Comparison of ENCODE assay signal across 8 cellular contexts in the genomic region with DNA sequence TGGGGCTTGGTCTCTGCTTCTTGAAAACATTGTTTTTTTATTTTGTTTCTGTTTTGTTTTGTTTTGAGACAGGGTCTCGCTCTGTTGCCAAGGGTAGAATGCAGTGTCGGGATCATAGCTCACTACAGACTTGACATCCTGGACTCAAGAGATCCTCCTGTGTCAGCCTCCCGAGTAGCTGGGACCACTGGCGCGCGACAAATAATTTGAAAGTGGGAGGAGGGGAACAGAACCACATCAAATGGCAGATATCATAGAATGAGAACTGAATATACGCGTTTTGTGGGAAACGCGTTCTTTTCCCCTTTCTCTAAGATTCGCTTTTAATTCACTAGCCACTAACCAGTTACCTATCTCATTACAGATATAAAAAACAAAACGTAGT. TPM values are rescaled to one million over a fixed set of nuclear protein-coding genes. Genes with fewer than 3 reads are reported as not detected.
DNase-seq lines count a peak whose midpoint lies in the region; ATAC-seq, FAIRE-seq and TF ChIP-seq lines count a peak whose summit lies in the region.

No MANE protein-coding gene starts in this region.

- H3K9ac ChIP-seq in DND-41 (ENCODE audit: low read depth, low read length) (peak overlapping the region; percentile 91), NT2/D1 (ENCODE audit: insufficient read length, low read depth) (peak overlapping the region; percentile 58), H1 (replicated peaks in 1 of 4; ENCODE audit: extremely low read depth in 1 of 4, low read depth in 3 of 4, low read length in 3 of 4) (no peak overlapping the region)

- no peak overlapping the region for H4K8ac ChIP-seq in H1 (ENCODE audit: extremely low read depth, insufficient read depth, low read length)

- TF ChIP-seq EP300 in H1 (IDR thresholded peaks at IDR 0.05; ENCODE audit: borderline replicate concordance in 1 of 2, low read depth in 2 of 2, low read length in 2 of 2): no peak

- H2BK15ac ChIP-seq in H1 (ENCODE audit: low read length): no peak overlapping the region

- peak overlapping the region; percentile 92 for H3K4me3 Mint-ChIP-seq in neural crest cell

- peaks cover 35% of the 10 kb centered on the region for H3K4me1 ChIP-seq in DND-41 (ENCODE audit: insufficient read depth, low read length)
- no peaks in the 10 kb centered on the region for H3K4me1 ChIP-seq in NT2/D1 (ENCODE audit: insufficient read depth, insufficient read length)
- peaks cover 0 to 6% (median under 1%) of the 10 kb centered on the region in 4 experiments; a peak in 1 of 7 replicates for H3K4me1 ChIP-seq in H1 (replicated peaks in 1 of 4; ENCODE audit: control insufficient read depth in 3 of 4, insufficient read depth in 4 of 4, low read length in 3 of 4)

- H3K79me2 ChIP-seq in DND-41 (ENCODE audit: insufficient read depth, low read length) (peaks cover 44% of the 10 kb centered on the region), H1 (ENCODE audit: control insufficient read depth in 1 of 2, insufficient read depth in 2 of 2, low read length in 2 of 2) (peaks cover 0 to 5% of the 10 kb centered on the region in 2 experiments; a peak in 1 of 4 replicates)

- H3K23ac ChIP-seq in H1 (ENCODE audit: insufficient read length): no peak overlapping the region

- H3K27me3 Mint-ChIP-seq in neural crest cell (ENCODE audit: low read depth): peaks cover 61% of the 10 kb centered on the region

- H3K14ac ChIP-seq in H1 (ENCODE audit: insufficient read length): no peak overlapping the region

- H3K4me2 ChIP-seq in DND-41 (ENCODE audit: insufficient read depth, low read length) (peak overlapping the region; percentile 98), H1 (ENCODE audit: insufficient read depth in 1 of 2, low read depth in 2 of 2, low read length in 2 of 2) (peak overlapping the region; percentile 78 to 83)

- peak overlapping the region; percentile 26; the same call in 1 of the 2 replicates for H2BK5ac ChIP-seq in H1 (ENCODE audit: low read depth, low read length)

- WGBS in H1 (ENCODE audit: extremely low coverage in 1 of 2, insufficient coverage in 1 of 2, insufficient read length in 1 of 2, insufficient replicate concordance in 2 of 2, low coverage in 1 of 2, low lambda C conversion rate in 2 of 2, missing lambda C conversion rate in 1 of 2), 2 experiments: 42% methylated on average over 12 of the region's 12 CpGs; no CpG with 5 or more reads in 1 of the 2 experiments

- H4K20me1 ChIP-seq in DND-41 (ENCODE audit: insufficient read depth, low read length): peaks cover under 1% of the 10 kb centered on the region; the same call in 1 of the 2 replicates
- no peaks in the 10 kb centered on the region for H4K20me1 ChIP-seq in H1 (replicated peaks in 1 of 2; ENCODE audit: control insufficient read depth in 1 of 2, insufficient read depth in 2 of 2, low read length in 2 of 2)

- no peak for TF ChIP-seq RAD21 in H1 (IDR thresholded peaks at IDR 0.05 in 1 of 2, conservative IDR thresholded peaks at IDR 0.05 in 1 of 2; ENCODE audit: low read depth in 2 of 2, low read length in 2 of 2)

- H3K9me3 ChIP-seq in DND-41 (ENCODE audit: insufficient read depth, low read length, severe bottlenecking) (no peaks in the 10 kb centered on the region), NT2/D1 (ENCODE audit: insufficient read depth, low read length) (no peaks in the 10 kb centered on the region), H1 (ENCODE audit: insufficient read depth in 2 of 2, low read depth in 1 of 2, low read length in 1 of 2) (no peaks in the 10 kb centered on the region)

- H3K4ac ChIP-seq in H1 (replicated peaks; ENCODE audit: insufficient read length, low read depth, low read length): no peak overlapping the region

- H2AK5ac ChIP-seq in H1 (ENCODE audit: low read depth, low read length): no peak overlapping the region

- no peaks in the 10 kb centered on the region for H3K36me3 Mint-ChIP-seq in neural crest cell (ENCODE audit: low read depth)

- H3K18ac ChIP-seq in H1 (ENCODE audit: extremely low read depth, low read length): no peak overlapping the region

- H3K4me3 ChIP-seq in DND-41 (ENCODE audit: low read depth in 1 of 2, low read length in 2 of 2) (peak overlapping the region; percentile 60 to 93), NT2/D1 (ENCODE audit: insufficient read length, low read depth) (peak overlapping the region; percentile 61), H1 (ENCODE audit: extremely low read depth in 1 of 4, insufficient read depth in 2 of 4, low read depth in 3 of 4, low read length in 4 of 4) (peak overlapping the region; percentile 49 to 84 (median 72))

- no peak overlapping the region for H2BK12ac ChIP-seq in H1 (ENCODE audit: low read depth, low read length)

- peak overlapping the region; percentile 90 for H3K27ac ChIP-seq in DND-41 (ENCODE audit: low read length)
- H3K27ac ChIP-seq in H1 (ENCODE audit: low read depth, low read length): no peak overlapping the region

- no peak for TF ChIP-seq CTCF in DND-41 (IDR thresholded peaks at IDR 0.05; ENCODE audit: borderline replicate concordance, extremely low read depth, low read length, poor library complexity, severe bottlenecking)
- no peak for TF ChIP-seq CTCF in H1 (IDR thresholded peaks at IDR 0.05; ENCODE audit: control extremely low read depth in 1 of 3, insufficient read depth in 1 of 3, low read depth in 1 of 3, low read length in 3 of 3)
- TF ChIP-seq CTCF in neural crest cell (conservative IDR thresholded peaks at IDR 0.05): no peak

- peaks cover 28% of the 10 kb centered on the region for H3K4me1 Mint-ChIP-seq in neural crest cell

- peak overlapping the region; percentile 98 for H2AFZ ChIP-seq in DND-41 (ENCODE audit: low read depth, low read length)
- peak overlapping the region; percentile 65 for H2AFZ ChIP-seq in H1 (ENCODE audit: low read length)

- H3K27ac Mint-ChIP-seq in neural crest cell (ENCODE audit: unreplicated experiment): no peak overlapping the region

- H3K56ac ChIP-seq in H1 (replicated peaks; ENCODE audit: insufficient read length, low read depth, low read length): no peak overlapping the region

- peaks cover 7% of the 10 kb centered on the region for H3K23me2 ChIP-seq in H1 (ENCODE audit: low read depth, low read length)

- DNase-seq in DND-41 (peak; percentile 59), NT2/D1 (ENCODE audit: low read depth, low spot score) (no peak), H1 (ENCODE audit: low read depth in 1 of 2, low spot score in 2 of 2) (no peak), neural crest cell (ENCODE audit: low read depth, low spot score) (no peak), NOMO-1 treated with DMSO at 0.1 percent for 48 hours (lab: John Stamatoyannopoulos, UW; ENCODE audit: unreplicated experiment) (no peak), NCI-H345 treated with DMSO at 0.1 percent for 48 hours (lab: John Stamatoyannopoulos, UW; ENCODE audit: unreplicated experiment) (no peak), kidney glomerular epithelial cell (lab: John Stamatoyannopoulos, UW) (no peak)

- no peaks in the 10 kb centered on the region; the same call in 1 of the 2 replicates for H3K36me3 ChIP-seq in DND-41 (ENCODE audit: insufficient read depth, low read length)
- no peaks in the 10 kb centered on the region for H3K36me3 ChIP-seq in NT2/D1 (ENCODE audit: insufficient read depth, insufficient read length, low read length)
- H3K36me3 ChIP-seq in H1 (ENCODE audit: control insufficient read depth in 2 of 4, insufficient read depth in 4 of 4, low read length in 3 of 4): no peaks in the 10 kb centered on the region

- H2BK120ac ChIP-seq in H1 (replicated peaks; ENCODE audit: low read depth, low read length): no peak overlapping the region

- FAIRE-seq in H1 (lab: Jason Lieb, UNC): no peak

- CTCF ChIA-PET in H1 (lab: Charles Lee; ENCODE audit: partially characterized antibody): interaction anchor here (0.8 to 1.8 kb wide), 5 partner anchors 11 to 263 kb away, joined by 3 to 7 read pairs (median 3); no protein-coding TSS in a partner anchor

- no peaks in the 10 kb centered on the region for H3K9me3 Mint-ChIP-seq in neural crest cell

- no peak overlapping the region for H4K5ac ChIP-seq in H1 (ENCODE audit: insufficient read length, low read depth, low read length)

- H4K91ac ChIP-seq in H1 (replicated peaks; ENCODE audit: insufficient read length, low read length): no peak overlapping the region

- no peak for TF ChIP-seq POLR2A in H1 (IDR thresholded peaks at IDR 0.05; ENCODE audit: control extremely low read depth in 1 of 2, low read depth in 2 of 2, low read length in 2 of 2)

- ATAC-seq in DND-41 (ENCODE audit: insufficient read depth, low read depth): peak; percentile 37
- no peak for ATAC-seq in GM18519 (IDR thresholded peaks at IDR 0.05; ENCODE audit: low FRiP score, unreplicated experiment)

- no peak overlapping the region for H2BK20ac ChIP-seq in H1 (ENCODE audit: low read length)

- no peaks in the 10 kb centered on the region for H3K79me1 ChIP-seq in H1 (ENCODE audit: low read depth, low read length)

- POLR2A ChIA-PET in H1 (lab: Charles Lee; ENCODE audit: partially characterized antibody): no interaction called here

- no peaks in the 10 kb centered on the region for H3K27me3 ChIP-seq in DND-41 (ENCODE audit: insufficient read depth, low read length, poor library complexity)
- H3K27me3 ChIP-seq in NT2/D1 (ENCODE audit: insufficient read depth, insufficient read length): peaks cover 64% of the 10 kb centered on the region
- peaks cover 0 to 10% (median 9%) of the 10 kb centered on the region in 4 experiments; a peak in 6 of 7 replicates for H3K27me3 ChIP-seq in H1 (replicated peaks in 1 of 4; ENCODE audit: control insufficient read depth in 3 of 4, extremely low read depth in 1 of 4, insufficient read depth in 3 of 4, low read length in 3 of 4)

RNA-seq across cellular contexts. Expression of a gene that starts 0.6 kb away (rescaled TPM):
- total RNA-seq in H1 (2021; fragmentation: NEBNext Ultra II Directional; extraction: Animal tissue kit (Norgen Biotek cat#: 25700)): 14.1 and 18.8 TPM in 2 replicates
- 3.0 and 4.8 TPM in 2 replicates for polyA plus RNA-seq in H1 (2011; rRNA removed)
- polyA plus RNA-seq in H1 (2011; cell fraction: cytosol; rRNA removed): 4.7 TPM
- polyA plus RNA-seq in H1 (2011; cell fraction: nucleus; rRNA removed): 4.3 TPM
- 4.8 to 7.2 TPM (median 6.1 TPM) in 4 replicates for polyA plus RNA-seq in H1 (2012, experiment 1 of 2)
- 0.42 TPM for polyA plus RNA-seq in H1 (2012, experiment 2 of 2)
- 11.0 TPM for polyA plus RNA-seq in H1 (2013, experiment 1 of 2)
- polyA plus RNA-seq in H1 (2013, experiment 2 of 2): 8.7 TPM
- 25.1 and 42.6 TPM in 2 replicates for polyA minus RNA-seq in H1 (2011; rRNA and poly(A)+ RNA removed)
- polyA minus RNA-seq in H1 (2011; cell fraction: cytosol; rRNA and poly(A)+ RNA removed): 18.9 TPM
- 51.5 TPM for polyA minus RNA-seq in H1 (2011; cell fraction: nucleus; rRNA and poly(A)+ RNA removed)
- 31.5 and 33.1 TPM in 2 replicates for total RNA-seq in neural crest cell

RNA-seq across cellular contexts. Expression of a gene that starts 5.9 kb away (rescaled TPM):
- total RNA-seq in H1 (2021; fragmentation: NEBNext Ultra II Directional; extraction: Animal tissue kit (Norgen Biotek cat#: 25700)): not detected in 2 replicates
- not detected in 2 replicates for polyA plus RNA-seq in H1 (2011; rRNA removed)
- polyA plus RNA-seq in H1 (2011; cell fraction: cytosol; rRNA removed): not detected
- not detected for polyA plus RNA-seq in H1 (2011; cell fraction: nucleus; rRNA removed)
- 0.10 TPM in 1 of 4 replicates, not detected in the others for polyA plus RNA-seq in H1 (2012, experiment 1 of 2)
- polyA plus RNA-seq in H1 (2012, experiment 2 of 2): 0.04 TPM
- 0.04 TPM for polyA plus RNA-seq in H1 (2013, experiment 1 of 2)
- polyA plus RNA-seq in H1 (2013, experiment 2 of 2): 0.04 TPM
- not detected in 2 replicates for polyA minus RNA-seq in H1 (2011; rRNA and poly(A)+ RNA removed)
- polyA minus RNA-seq in H1 (2011; cell fraction: cytosol; rRNA and poly(A)+ RNA removed): not detected
- 0.40 TPM for polyA minus RNA-seq in H1 (2011; cell fraction: nucleus; rRNA and poly(A)+ RNA removed)
- not detected in 2 replicates for total RNA-seq in neural crest cell

Comparison
In these comparisons a context has a peak if more than half of its experiments do, and no peak if none do; other contexts are left out.
1. H3K9ac ChIP-seq: peak in DND-41 (single experiment) and NT2/D1 (single experiment); none in H1 (0 of 4).
2. Peak in every context shown above with its lines, with median percentiles within 50 percentile points of each other: H3K4me3 ChIP-seq.